In genomic region chr11:27505781-27506180, GRCh38 we compare ENCODE assay signal across 8 cellular contexts. TPM values are rescaled to one million over a fixed set of nuclear protein-coding genes. Genes with fewer than 3 reads are reported as not detected.
DNase-seq lines count a peak whose midpoint lies in the region; ATAC-seq, FAIRE-seq and TF ChIP-seq lines count a peak whose summit lies in the region.

No MANE protein-coding gene starts in this region.

- H3K4me1 ChIP-seq in A549 (peaks cover 16% of the 10 kb centered on the region), ectodermal cell (ENCODE audit: control insufficient read depth, insufficient read depth, low read length) (peaks cover 4% of the 10 kb centered on the region), neuron (ENCODE audit: insufficient read depth, low read length) (peaks cover 15% of the 10 kb centered on the region)

- H3K9me3 ChIP-seq in A549: no peaks in the 10 kb centered on the region
- no peaks in the 10 kb centered on the region for H3K9me3 ChIP-seq in MG63
- H3K9me3 ChIP-seq in ectodermal cell (ENCODE audit: control insufficient read depth, low read length): no peaks in the 10 kb centered on the region
- H3K9me3 ChIP-seq in neuron (ENCODE audit: low read length): no peaks in the 10 kb centered on the region

- H3K4me2 ChIP-seq in A549: peak overlapping the region; percentile 97

- TF ChIP-seq CTCF in A549 (IDR thresholded peaks at IDR 0.05): no peak

- TF ChIP-seq RAD21 in A549 (conservative IDR thresholded peaks at IDR 0.05 in 1 of 2, IDR thresholded peaks at IDR 0.05 in 1 of 2): no peak

- FAIRE-seq in A549 (lab: Jason Lieb, UNC) (no peak), RCC 7860 (lab: Jason Lieb, UNC) (no peak)

- TF ChIP-seq EP300 in A549 (IDR thresholded peaks at IDR 0.05): no peak

- POLR2A ChIA-PET in A549 (lab: Yijun Ruan, JAX): no interaction called here

- H3K36me3 ChIP-seq in MG63 (peaks cover 13% of the 10 kb centered on the region), ectodermal cell (ENCODE audit: control insufficient read depth, insufficient read depth, low read length) (peaks cover 5% of the 10 kb centered on the region), neuron (ENCODE audit: insufficient read depth, low read length) (peaks cover 14% of the 10 kb centered on the region)

- peak overlapping the region; percentile 68 for H2AFZ ChIP-seq in neuron (ENCODE audit: low read depth, low read length)

- H3K27me3 ChIP-seq in MG63 (no peaks in the 10 kb centered on the region), ectodermal cell (ENCODE audit: control insufficient read depth, insufficient read depth, low read length, poor library complexity, severe bottlenecking) (no peaks in the 10 kb centered on the region), neuron (ENCODE audit: insufficient read depth, low read length) (no peaks in the 10 kb centered on the region)

- ATAC-seq in A549 (peak in 1 of 2 experiments; percentile 14; a peak in 4 of 6 replicates), GM19438 (IDR thresholded peaks at IDR 0.05; ENCODE audit: low read depth, unreplicated experiment) (peak; percentile 5), GM19463 (IDR thresholded peaks at IDR 0.05; ENCODE audit: unreplicated experiment) (no peak)

- peak overlapping the region; percentile 93 for H3K4me3 ChIP-seq in A549
- H3K4me3 ChIP-seq in MG63: peak overlapping the region; percentile 72
- H3K4me3 ChIP-seq in ectodermal cell (ENCODE audit: insufficient read depth, low read depth, low read length): peak overlapping the region; percentile 80
- H3K4me3 ChIP-seq in neuron (ENCODE audit: low read length): peak overlapping the region; percentile 59

- DNase-seq in A549 (ENCODE audit: low read depth in 1 of 2, low spot score in 1 of 2) (no peak), MG63 (no peak), RCC 7860 (ENCODE audit: low spot score) (no peak), NCI-H2107 treated with DMSO at 0.1 percent for 48 hours (lab: John Stamatoyannopoulos, UW; ENCODE audit: unreplicated experiment) (no peak)

- no peak for TF ChIP-seq POLR2A in A549 (IDR thresholded peaks at IDR 0.05; ENCODE audit: low read length)

- CTCF ChIA-PET in A549 (lab: Yijun Ruan, JAX): no interaction called here

- H3K27ac ChIP-seq in A549 (peak overlapping the region; percentile 92), ectodermal cell (ENCODE audit: insufficient read depth, low read depth, low read length, poor library complexity, severe bottlenecking) (peak overlapping the region; percentile 89)

- WGBS in A549 (ENCODE audit: missing lambda C conversion rate): 12% methylated on average over 5 of the region's 5 CpGs
- 24 to 26% methylated on average over 5 of the region's 5 CpGs for WGBS in ectodermal cell, 2 experiments

TF ChIP-seq in A549, 52 proteins besides CTCF, POLR2A, EP300 and RAD21:
- TF ChIP-seq BHLHE40 (IDR thresholded peaks at IDR 0.05; ENCODE audit: low read depth, low read length) (no peak), MYC (IDR thresholded peaks at IDR 0.05; ENCODE audit: borderline replicate concordance, low read length) (no peak), NR3C1 (IDR thresholded peaks at IDR 0.05) (no peak), HES2 (IDR thresholded peaks at IDR 0.05) (no peak), CHD4 (IDR thresholded peaks at IDR 0.05; ENCODE audit: borderline replicate concordance) (no peak), KDM1A (IDR thresholded peaks at IDR 0.05; ENCODE audit: low read depth) (no peak), GATA3 (IDR thresholded peaks at IDR 0.05; ENCODE audit: borderline replicate concordance) (no peak), FOSB (CRISPR knock-in tag; IDR thresholded peaks at IDR 0.05) (no peak), ZSCAN20 (CRISPR knock-in tag; IDR thresholded peaks at IDR 0.05) (no peak), RNF2 (IDR thresholded peaks at IDR 0.05; ENCODE audit: borderline replicate concordance, low read depth) (no peak), MAX (IDR thresholded peaks at IDR 0.05) (no peak), BCL3 (IDR thresholded peaks at IDR 0.05) (no peak), KDM5A (IDR thresholded peaks at IDR 0.05) (no peak), SMC3 (IDR thresholded peaks at IDR 0.05) (no peak), JUNB (IDR thresholded peaks at IDR 0.05) (no peak), ZNF302 (CRISPR knock-in tag; IDR thresholded peaks at IDR 0.05) (no peak), FOSL2 (IDR thresholded peaks at IDR 0.05) (no peak), FOSL2 (CRISPR knock-in tag; IDR thresholded peaks at IDR 0.05) (no peak)

RNA-seq across cellular contexts. Expression of gene LIN7C, which starts 0.8 kb away (rescaled TPM):
- 21.2 and 31.0 TPM in 2 replicates for polyA plus RNA-seq in A549 (2011; rRNA removed)
- polyA plus RNA-seq in A549 (2012; cell fraction: cytosol; rRNA removed): 5.5 and 6.2 TPM in 2 replicates
- 2.4 and 6.2 TPM in 2 replicates for polyA plus RNA-seq in A549 (2012; cell fraction: nucleus; rRNA removed)
- 9.0 to 10.1 TPM (median 9.7 TPM) in 3 replicates for polyA plus RNA-seq in A549 (2017; fragmentation: RNase III; extraction: RNeasy Plus Mini Kit Qiagen cat#74134 plus additional on column Dnase treatment)
- polyA minus RNA-seq in A549 (2011; rRNA and poly(A)+ RNA removed): 10.5 and 11.6 TPM in 2 replicates
- 18.0 and 33.0 TPM in 2 replicates for total RNA-seq in MG63 (2014; rRNA removed; shearing (Covaris generic); ENCODE audit: low replicate concordance)
- polyA plus RNA-seq in ectodermal cell (2013, experiment 1 of 4): 31.3 TPM
- polyA plus RNA-seq in ectodermal cell (2013, experiment 2 of 4): 26.6 TPM
- polyA plus RNA-seq in ectodermal cell (2013, experiment 3 of 4): 17.0 TPM
- 16.7 TPM for polyA plus RNA-seq in ectodermal cell (2013, experiment 4 of 4)

RNA-seq across cellular contexts. Expression of gene LGR4, which starts 33.2 kb away (rescaled TPM):
- polyA plus RNA-seq in A549 (2011; rRNA removed) (130 and 145 TPM in 2 replicates), A549 (2017; fragmentation: RNase III; extraction: RNeasy Plus Mini Kit Qiagen cat#74134 plus additional on column Dnase treatment) (40.9 to 43.5 TPM (median 41.2 TPM) in 3 replicates)
- 24.3 and 35.8 TPM in 2 replicates for polyA plus RNA-seq in A549 (2012; cell fraction: cytosol; rRNA removed)
- polyA plus RNA-seq in A549 (2012; cell fraction: nucleus; rRNA removed): 30.6 and 51.3 TPM in 2 replicates
- 241 and 257 TPM in 2 replicates for polyA minus RNA-seq in A549 (2011; rRNA and poly(A)+ RNA removed)
- total RNA-seq in MG63 (2014; rRNA removed; shearing (Covaris generic); ENCODE audit: low replicate concordance): 3.9 and 7.7 TPM in 2 replicates
- 93.0 TPM for polyA plus RNA-seq in ectodermal cell (2013, experiment 1 of 4)
- polyA plus RNA-seq in ectodermal cell (2013, experiment 2 of 4): 110 TPM
- polyA plus RNA-seq in ectodermal cell (2013, experiment 3 of 4): 108 TPM
- polyA plus RNA-seq in ectodermal cell (2013, experiment 4 of 4): 116 TPM
